In genomic region chr22:19233189-19233661, GRCh38 we compare ENCODE assay signal across 1 cellular context.
A peak's percentile ranks its signal among the peaks of the same experiment; 100 is the strongest.
TF ChIP-seq lines count a peak whose summit lies in the region.

No MANE protein-coding gene starts in this region.

TF ChIP-seq in K562, 482 proteins besides CTCF, POLR2A, EP300 and RAD21 (continued from another document):
- TF ChIP-seq MYNN (IDR thresholded peaks at IDR 0.05) (no peak), MYNN (CRISPR knock-in tag; IDR thresholded peaks at IDR 0.05) (0 out of 2 replicates have a peak, but pooled peaks have one; percentile 28), WHSC1 (IDR thresholded peaks at IDR 0.05; ENCODE audit: low read length) (peak; percentile 23), BHLHE40 (IDR thresholded peaks at IDR 0.05; ENCODE audit: low read length) (no peak), ZNF146 (CRISPR knock-in tag; IDR thresholded peaks at IDR 0.05; ENCODE audit: unreplicated experiment) (no peak), MAZ (CRISPR knock-in tag; conservative IDR thresholded peaks at IDR 0.05 in 1 of 2, IDR thresholded peaks at IDR 0.05 in 1 of 2) (0 out of 4 replicates have a peak, but pooled peaks of 1 of the 2 experiments have one; percentile 10), HDAC6 (IDR thresholded peaks at IDR 0.05; ENCODE audit: low read depth, low read length) (0 out of 2 replicates have a peak, but pooled peaks have one; percentile 63), C11orf30 (IDR thresholded peaks at IDR 0.05; ENCODE audit: low read depth) (no peak), ZNF561 (CRISPR knock-in tag; conservative IDR thresholded peaks at IDR 0.05) (no peak), CSDE1 (IDR thresholded peaks at IDR 0.05) (no peak), ZNF445 (CRISPR knock-in tag; IDR thresholded peaks at IDR 0.05; ENCODE audit: low read depth) (peak; percentile 79; the same call in 1 of the 2 replicates), TEAD4 (IDR thresholded peaks at IDR 0.05; ENCODE audit: low read length) (no peak), TEAD4 (CRISPR knock-in tag; IDR thresholded peaks at IDR 0.05; ENCODE audit: borderline replicate concordance) (peak; percentile 68; the same call in 1 of the 2 replicates), KDM2B (CRISPR knock-in tag; IDR thresholded peaks at IDR 0.05) (no peak), HCFC1 (IDR thresholded peaks at IDR 0.05; ENCODE audit: low read depth, low read length) (no peak), STAT6 (CRISPR knock-in tag; IDR thresholded peaks at IDR 0.05) (peak; percentile 42; the same call in 1 of the 2 replicates), RBBP5 (IDR thresholded peaks at IDR 0.05; ENCODE audit: borderline replicate concordance, insufficient read depth, low read length, poor library complexity, severe bottlenecking) (no peak), CCAR2 (IDR thresholded peaks at IDR 0.05; ENCODE audit: low read depth, low read length) (no peak), CBFA2T3 (IDR thresholded peaks at IDR 0.05) (peak; percentile 56), USF2 (CRISPR knock-in tag; IDR thresholded peaks at IDR 0.05) (no peak), TEAD1 (CRISPR knock-in tag; IDR thresholded peaks at IDR 0.05) (0 out of 4 replicates have a peak, but pooled peaks of 1 of the 2 experiments have one; percentile 54)
- TF ChIP-seq, protein P1, sequence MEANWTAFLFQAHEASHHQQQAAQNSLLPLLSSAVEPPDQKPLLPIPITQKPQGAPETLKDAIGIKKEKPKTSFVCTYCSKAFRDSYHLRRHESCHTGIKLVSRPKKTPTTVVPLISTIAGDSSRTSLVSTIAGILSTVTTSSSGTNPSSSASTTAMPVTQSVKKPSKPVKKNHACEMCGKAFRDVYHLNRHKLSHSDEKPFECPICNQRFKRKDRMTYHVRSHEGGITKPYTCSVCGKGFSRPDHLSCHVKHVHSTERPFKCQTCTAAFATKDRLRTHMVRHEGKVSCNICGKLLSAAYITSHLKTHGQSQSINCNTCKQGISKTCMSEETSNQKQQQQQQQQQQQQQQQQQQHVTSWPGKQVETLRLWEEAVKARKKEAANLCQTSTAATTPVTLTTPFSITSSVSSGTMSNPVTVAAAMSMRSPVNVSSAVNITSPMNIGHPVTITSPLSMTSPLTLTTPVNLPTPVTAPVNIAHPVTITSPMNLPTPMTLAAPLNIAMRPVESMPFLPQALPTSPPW (CRISPR knock-in tag; IDR thresholded peaks at IDR 0.05), result peak; percentile 69
- TF ChIP-seq, protein P2, sequence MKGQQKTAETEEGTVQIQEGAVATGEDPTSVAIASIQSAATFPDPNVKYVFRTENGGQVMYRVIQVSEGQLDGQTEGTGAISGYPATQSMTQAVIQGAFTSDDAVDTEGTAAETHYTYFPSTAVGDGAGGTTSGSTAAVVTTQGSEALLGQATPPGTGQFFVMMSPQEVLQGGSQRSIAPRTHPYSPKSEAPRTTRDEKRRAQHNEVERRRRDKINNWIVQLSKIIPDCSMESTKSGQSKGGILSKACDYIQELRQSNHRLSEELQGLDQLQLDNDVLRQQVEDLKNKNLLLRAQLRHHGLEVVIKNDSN (CRISPR knock-in tag; IDR thresholded peaks at IDR 0.05), result peak; percentile 39; the same call in 1 of the 2 replicates
- TF ChIP-seq, protein P3, sequence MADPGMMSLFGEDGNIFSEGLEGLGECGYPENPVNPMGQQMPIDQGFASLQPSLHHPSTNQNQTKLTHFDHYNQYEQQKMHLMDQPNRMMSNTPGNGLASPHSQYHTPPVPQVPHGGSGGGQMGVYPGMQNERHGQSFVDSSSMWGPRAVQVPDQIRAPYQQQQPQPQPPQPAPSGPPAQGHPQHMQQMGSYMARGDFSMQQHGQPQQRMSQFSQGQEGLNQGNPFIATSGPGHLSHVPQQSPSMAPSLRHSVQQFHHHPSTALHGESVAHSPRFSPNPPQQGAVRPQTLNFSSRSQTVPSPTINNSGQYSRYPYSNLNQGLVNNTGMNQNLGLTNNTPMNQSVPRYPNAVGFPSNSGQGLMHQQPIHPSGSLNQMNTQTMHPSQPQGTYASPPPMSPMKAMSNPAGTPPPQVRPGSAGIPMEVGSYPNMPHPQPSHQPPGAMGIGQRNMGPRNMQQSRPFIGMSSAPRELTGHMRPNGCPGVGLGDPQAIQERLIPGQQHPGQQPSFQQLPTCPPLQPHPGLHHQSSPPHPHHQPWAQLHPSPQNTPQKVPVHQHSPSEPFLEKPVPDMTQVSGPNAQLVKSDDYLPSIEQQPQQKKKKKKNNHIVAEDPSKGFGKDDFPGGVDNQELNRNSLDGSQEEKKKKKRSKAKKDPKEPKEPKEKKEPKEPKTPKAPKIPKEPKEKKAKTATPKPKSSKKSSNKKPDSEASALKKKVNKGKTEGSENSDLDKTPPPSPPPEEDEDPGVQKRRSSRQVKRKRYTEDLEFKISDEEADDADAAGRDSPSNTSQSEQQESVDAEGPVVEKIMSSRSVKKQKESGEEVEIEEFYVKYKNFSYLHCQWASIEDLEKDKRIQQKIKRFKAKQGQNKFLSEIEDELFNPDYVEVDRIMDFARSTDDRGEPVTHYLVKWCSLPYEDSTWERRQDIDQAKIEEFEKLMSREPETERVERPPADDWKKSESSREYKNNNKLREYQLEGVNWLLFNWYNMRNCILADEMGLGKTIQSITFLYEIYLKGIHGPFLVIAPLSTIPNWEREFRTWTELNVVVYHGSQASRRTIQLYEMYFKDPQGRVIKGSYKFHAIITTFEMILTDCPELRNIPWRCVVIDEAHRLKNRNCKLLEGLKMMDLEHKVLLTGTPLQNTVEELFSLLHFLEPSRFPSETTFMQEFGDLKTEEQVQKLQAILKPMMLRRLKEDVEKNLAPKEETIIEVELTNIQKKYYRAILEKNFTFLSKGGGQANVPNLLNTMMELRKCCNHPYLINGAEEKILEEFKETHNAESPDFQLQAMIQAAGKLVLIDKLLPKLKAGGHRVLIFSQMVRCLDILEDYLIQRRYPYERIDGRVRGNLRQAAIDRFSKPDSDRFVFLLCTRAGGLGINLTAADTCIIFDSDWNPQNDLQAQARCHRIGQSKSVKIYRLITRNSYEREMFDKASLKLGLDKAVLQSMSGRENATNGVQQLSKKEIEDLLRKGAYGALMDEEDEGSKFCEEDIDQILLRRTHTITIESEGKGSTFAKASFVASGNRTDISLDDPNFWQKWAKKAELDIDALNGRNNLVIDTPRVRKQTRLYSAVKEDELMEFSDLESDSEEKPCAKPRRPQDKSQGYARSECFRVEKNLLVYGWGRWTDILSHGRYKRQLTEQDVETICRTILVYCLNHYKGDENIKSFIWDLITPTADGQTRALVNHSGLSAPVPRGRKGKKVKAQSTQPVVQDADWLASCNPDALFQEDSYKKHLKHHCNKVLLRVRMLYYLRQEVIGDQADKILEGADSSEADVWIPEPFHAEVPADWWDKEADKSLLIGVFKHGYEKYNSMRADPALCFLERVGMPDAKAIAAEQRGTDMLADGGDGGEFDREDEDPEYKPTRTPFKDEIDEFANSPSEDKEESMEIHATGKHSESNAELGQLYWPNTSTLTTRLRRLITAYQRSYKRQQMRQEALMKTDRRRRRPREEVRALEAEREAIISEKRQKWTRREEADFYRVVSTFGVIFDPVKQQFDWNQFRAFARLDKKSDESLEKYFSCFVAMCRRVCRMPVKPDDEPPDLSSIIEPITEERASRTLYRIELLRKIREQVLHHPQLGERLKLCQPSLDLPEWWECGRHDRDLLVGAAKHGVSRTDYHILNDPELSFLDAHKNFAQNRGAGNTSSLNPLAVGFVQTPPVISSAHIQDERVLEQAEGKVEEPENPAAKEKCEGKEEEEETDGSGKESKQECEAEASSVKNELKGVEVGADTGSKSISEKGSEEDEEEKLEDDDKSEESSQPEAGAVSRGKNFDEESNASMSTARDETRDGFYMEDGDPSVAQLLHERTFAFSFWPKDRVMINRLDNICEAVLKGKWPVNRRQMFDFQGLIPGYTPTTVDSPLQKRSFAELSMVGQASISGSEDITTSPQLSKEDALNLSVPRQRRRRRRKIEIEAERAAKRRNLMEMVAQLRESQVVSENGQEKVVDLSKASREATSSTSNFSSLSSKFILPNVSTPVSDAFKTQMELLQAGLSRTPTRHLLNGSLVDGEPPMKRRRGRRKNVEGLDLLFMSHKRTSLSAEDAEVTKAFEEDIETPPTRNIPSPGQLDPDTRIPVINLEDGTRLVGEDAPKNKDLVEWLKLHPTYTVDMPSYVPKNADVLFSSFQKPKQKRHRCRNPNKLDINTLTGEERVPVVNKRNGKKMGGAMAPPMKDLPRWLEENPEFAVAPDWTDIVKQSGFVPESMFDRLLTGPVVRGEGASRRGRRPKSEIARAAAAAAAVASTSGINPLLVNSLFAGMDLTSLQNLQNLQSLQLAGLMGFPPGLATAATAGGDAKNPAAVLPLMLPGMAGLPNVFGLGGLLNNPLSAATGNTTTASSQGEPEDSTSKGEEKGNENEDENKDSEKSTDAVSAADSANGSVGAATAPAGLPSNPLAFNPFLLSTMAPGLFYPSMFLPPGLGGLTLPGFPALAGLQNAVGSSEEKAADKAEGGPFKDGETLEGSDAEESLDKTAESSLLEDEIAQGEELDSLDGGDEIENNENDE (IDR thresholded peaks at IDR 0.05; ENCODE audit: low read depth, low read length), result no peak
